Comparison of ENCODE assay signal across 13 cellular contexts in the genomic region with DNA sequence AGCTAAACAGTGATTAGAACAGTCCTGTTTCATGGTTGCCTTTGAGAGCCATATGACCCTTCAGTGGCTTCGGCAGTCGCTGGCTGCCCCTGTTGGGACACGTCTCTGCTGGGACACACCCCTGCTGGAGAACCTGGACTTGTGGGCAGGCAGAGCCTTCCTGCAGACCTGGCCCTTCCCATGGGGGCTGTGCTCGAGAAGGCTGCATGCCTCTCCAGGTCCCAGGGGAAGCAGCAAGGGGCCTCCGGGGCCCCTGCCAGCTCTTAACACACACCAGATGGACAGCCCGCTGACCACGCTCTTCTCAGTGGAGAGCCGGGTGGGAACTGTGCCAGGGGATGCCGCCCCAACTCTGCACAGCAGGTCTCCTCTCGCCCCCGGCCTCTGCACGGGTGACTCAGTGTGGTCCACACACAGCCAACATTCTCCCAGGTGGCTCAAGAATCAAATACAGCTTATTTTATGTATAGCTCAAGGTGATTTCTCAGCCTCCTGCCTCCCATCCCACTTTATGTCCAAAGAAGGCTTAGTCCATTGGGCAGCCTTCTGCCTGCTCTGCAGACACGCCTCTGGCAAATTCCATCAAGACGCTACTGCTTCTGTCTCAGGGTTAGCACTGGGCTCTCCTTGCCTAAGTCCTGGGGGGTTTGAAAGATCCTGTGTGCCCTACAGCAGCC.
DNase-seq lines count a peak whose midpoint lies in the region; ATAC-seq and TF ChIP-seq lines count a peak whose summit lies in the region.
"Had no signal": no experiment of that assay in that cellular context is flagged by ENCODE, and none has a peak within 500 bp of the region (broad histone marks: within the 10 kb centered on the region; RNA-seq: fewer than 3 reads in every experiment).

No MANE protein-coding gene starts in this region.

- H3K9me3 Mint-ChIP-seq in osteocyte (ENCODE audit: unreplicated experiment): no peaks in the 10 kb centered on the region
- H3K9me3 Mint-ChIP-seq: activated CD4-positive, alpha-beta memory T cell treated with anti-CD3 and anti-CD28 coated beads for 36 hours had no signal

- H3K27me3 Mint-ChIP-seq in osteocyte (ENCODE audit: unreplicated experiment): peaks cover 17% of the 10 kb centered on the region
- H3K27me3 Mint-ChIP-seq: activated naive CD8-positive, alpha-beta T cell had no signal

- peak; percentile 74 for DNase-seq in Daoy (ENCODE audit: low read depth)
- peak; percentile 23 for DNase-seq in NCI-H524 treated with DMSO at 0.1 percent for 48 hours (lab: John Stamatoyannopoulos, UW)
- peak; percentile 94 for DNase-seq in osteocyte (ENCODE audit: extremely low spot score, unreplicated experiment)
- no peak for DNase-seq in T-helper 1 cell
- DNase-seq: activated CD4-positive, alpha-beta memory T cell treated with anti-CD3 and anti-CD28 coated beads for 36 hours; NCI-H510A; psoas muscle; SW 1271 had no signal

- peak overlapping the region; percentile 64 for H3K27ac Mint-ChIP-seq in osteocyte (ENCODE audit: unreplicated experiment)
- H3K27ac Mint-ChIP-seq: activated CD4-positive, alpha-beta memory T cell treated with anti-CD3 and anti-CD28 coated beads for 36 hours; activated naive CD8-positive, alpha-beta T cell had no signal

- ATAC-seq in esophagus mucosa (peak; percentile 69), GM19395 (IDR thresholded peaks at IDR 0.05; ENCODE audit: unreplicated experiment) (no peak), GM21529 (IDR thresholded peaks at IDR 0.05; ENCODE audit: unreplicated experiment) (no peak), HG03039 (IDR thresholded peaks at IDR 0.05; ENCODE audit: unreplicated experiment) (no peak)
- ATAC-seq: psoas muscle had no signal

- no peak for TF ChIP-seq CTCF in osteocyte (IDR thresholded peaks at IDR 0.05)

- peaks cover 23% of the 10 kb centered on the region for H3K4me1 Mint-ChIP-seq in osteocyte (ENCODE audit: unreplicated experiment)

- peaks cover 5% of the 10 kb centered on the region for H3K36me3 Mint-ChIP-seq in osteocyte (ENCODE audit: unreplicated experiment)
- H3K36me3 Mint-ChIP-seq: activated CD4-positive, alpha-beta memory T cell treated with anti-CD3 and anti-CD28 coated beads for 36 hours; activated naive CD8-positive, alpha-beta T cell had no signal

- H3K4me3 Mint-ChIP-seq in osteocyte (ENCODE audit: unreplicated experiment): no peak overlapping the region
- H3K4me3 Mint-ChIP-seq: activated CD4-positive, alpha-beta memory T cell treated with anti-CD3 and anti-CD28 coated beads for 36 hours; activated naive CD8-positive, alpha-beta T cell had no signal

Comparison
In these comparisons a context has a peak if more than half of its experiments do, and no peak if none do; other contexts are left out.
1. DNase-seq: peak in Daoy (single experiment), NCI-H524 treated with DMSO at 0.1 percent for 48 hours (single experiment) and osteocyte (single experiment); none in T-helper 1 cell (0 of 5).